9 cellular contexts compared by ENCODE assay signal in genomic region chr6:3260296-3260695, GRCh38. TPM values are rescaled to one million over a fixed set of nuclear protein-coding genes. Genes with fewer than 3 reads are reported as not detected.
DNase-seq lines count a peak whose midpoint lies in the region; ATAC-seq, FAIRE-seq and TF ChIP-seq lines count a peak whose summit lies in the region.
"Had no signal": no experiment of that assay in that cellular context is flagged by ENCODE, and none has a peak within 500 bp of the region (broad histone marks: within the 10 kb centered on the region; RNA-seq: fewer than 3 reads in every experiment).

No MANE protein-coding gene starts in this region.

- H3K36me3 ChIP-seq in A673 (ENCODE audit: insufficient read depth, low read length, poor library complexity, severe bottlenecking) (peaks cover 16% of the 10 kb centered on the region), HAP-1 (replicated peaks) (peaks cover 23% of the 10 kb centered on the region), keratinocyte (ENCODE audit: control insufficient read depth in 2 of 2, extremely low read depth in 1 of 2, insufficient read depth in 2 of 2, low read length in 2 of 2) (peaks cover 4 to 29% of the 10 kb centered on the region in 2 experiments), brain microvascular endothelial cell (replicated peaks) (peaks cover 14% of the 10 kb centered on the region), pancreas (peaks cover 0 to 6% (median 5%) of the 10 kb centered on the region in 3 donors)

- H3K79me2 ChIP-seq in keratinocyte (ENCODE audit: control insufficient read depth, insufficient read depth, low read length) = peaks cover 62% of the 10 kb centered on the region

- FAIRE-seq in keratinocyte (lab: Jason Lieb, UNC) = no peak
- FAIRE-seq in pancreas (lab: Jason Lieb, UNC) = no peak

- H3K36me3 Mint-ChIP-seq in activated T-helper 2 cell treated with anti-CD3 and anti-CD28 coated beads, Interferon-gamma antibody, Interleukin-2, Interleukin-4, amounts not matched to agents 10 μg/mL and 5 μg/mL and 100 μg/mL, durations not matched to agents 14 hours and 24 hours and 36 hours (ENCODE audit: low read depth) = peaks cover 30% of the 10 kb centered on the region

- dilution Hi-C loops in keratinocyte (cut with MboI; ENCODE audit: extremely low pct_ligation_motif_present, low sequenced_read_pairs) = no loop called here

- DNase-seq in A673 (ENCODE audit: low spot score) (no peak), HAP-1 (ENCODE audit: low spot score in 2 of 2) (peak; percentile 25 to 47), keratinocyte (ENCODE audit: low read depth, low spot score) (no peak), brain microvascular endothelial cell (no peak), pancreas (no peak), SIG-M5 (lab: John Stamatoyannopoulos, UW) (no peak)
- DNase-seq in activated T-helper 2 cell treated with anti-CD3 and anti-CD28 coated beads, Interferon-gamma antibody, Interleukin-2, Interleukin-4, amounts not matched to agents 10 μg/mL and 5 μg/mL and 100 μg/mL, durations not matched to agents 14 hours and 24 hours and 36 hours (ENCODE audit: low spot score) = no peak
- DNase-seq: activated CD8-positive, alpha-beta memory T cell treated with anti-CD3 and anti-CD28 coated beads, Interleukin-2, amount 50 U/mL, for 48 hours had no signal

- H3K27me3 Mint-ChIP-seq in activated T-helper 2 cell treated with anti-CD3 and anti-CD28 coated beads, Interferon-gamma antibody, Interleukin-2, Interleukin-4, amounts not matched to agents 10 μg/mL and 5 μg/mL and 100 μg/mL, durations not matched to agents 14 hours and 24 hours and 36 hours (ENCODE audit: low read depth) = peaks cover 17% of the 10 kb centered on the region

- no peaks in the 10 kb centered on the region for H3K9me1 ChIP-seq in keratinocyte (ENCODE audit: control insufficient read depth, extremely low read depth, insufficient read depth, low read length)

- H3K27me3 ChIP-seq in A673 (replicated peaks; ENCODE audit: insufficient read depth, low read depth, low read length, poor library complexity) = no peaks in the 10 kb centered on the region
- no peaks in the 10 kb centered on the region for H3K27me3 ChIP-seq in HAP-1 (ENCODE audit: low read depth)
- no peaks in the 10 kb centered on the region for H3K27me3 ChIP-seq in keratinocyte (ENCODE audit: control insufficient read depth, extremely low read depth, insufficient read depth, low read length)
- no peaks in the 10 kb centered on the region for H3K27me3 ChIP-seq in brain microvascular endothelial cell (replicated peaks)
- H3K27me3 ChIP-seq in pancreas = no peaks in the 10 kb centered on the region

- no peak overlapping the region for H3K27ac Mint-ChIP-seq in activated T-helper 2 cell treated with anti-CD3 and anti-CD28 coated beads, Interferon-gamma antibody, Interleukin-2, Interleukin-4, amounts not matched to agents 10 μg/mL and 5 μg/mL and 100 μg/mL, durations not matched to agents 14 hours and 24 hours and 36 hours

- peak overlapping the region; percentile 98 for H3K4me3 Mint-ChIP-seq in activated T-helper 2 cell treated with anti-CD3 and anti-CD28 coated beads, Interferon-gamma antibody, Interleukin-2, Interleukin-4, amounts not matched to agents 10 μg/mL and 5 μg/mL and 100 μg/mL, durations not matched to agents 14 hours and 24 hours and 36 hours (ENCODE audit: low read depth)

- ATAC-seq in GM21367 (IDR thresholded peaks at IDR 0.05; ENCODE audit: unreplicated experiment) (no peak), pancreas (no peak)

- H3K4me1 ChIP-seq in A673 (ENCODE audit: insufficient read depth, low read length, poor library complexity, severe bottlenecking) = peaks cover 13% of the 10 kb centered on the region
- H3K4me1 ChIP-seq in HAP-1 = peaks cover 11% of the 10 kb centered on the region
- H3K4me1 ChIP-seq in keratinocyte (ENCODE audit: control insufficient read depth, extremely low read depth, insufficient read depth, low read length) = peaks cover 9% of the 10 kb centered on the region
- peaks cover 0 to 16% (median 7%) of the 10 kb centered on the region in 3 donors for H3K4me1 ChIP-seq in pancreas

- POLR2A ChIA-PET in A673 (lab: Charles Lee; ENCODE audit: low non-redundant PET) = no interaction called here

- in situ Hi-C loops in HAP-1 (cut with MboI; ENCODE audit: low sequenced_read_pairs) = loop anchor here (10.0 kb wide), 1 partner anchor 725 kb away; no protein-coding TSS in a partner anchor
- in situ Hi-C loops in brain microvascular endothelial cell (cut with HindIII; ENCODE audit: low pct_ligation_motif_present, low sequenced_read_pairs) = no loop called here

- 61 to 67% methylated on average over 14 of the region's 14 CpGs for WGBS in pancreas, 2 donors

- H3K4me3 ChIP-seq in A673 (ENCODE audit: low read depth, low read length, poor library complexity, severe bottlenecking) (no peak overlapping the region), HAP-1 (no peak overlapping the region; the same call in 1 of the 2 replicates), keratinocyte (ENCODE audit: control insufficient read depth in 2 of 3, extremely low read depth in 1 of 3, insufficient read depth in 2 of 3, low read depth in 1 of 3, low read length in 3 of 3) (peak overlapping the region in 1 of 3 experiments; percentile 21), brain microvascular endothelial cell (ENCODE audit: low read depth, low read length) (no peak overlapping the region), pancreas (peak overlapping the region in 2 of 4 donors; percentile 11 to 99)

- CTCF ChIA-PET in A673 (lab: Charles Lee) = interaction anchor here (1.0 kb wide), 1 partner anchor 19 kb away, joined by 3 read pairs; no protein-coding TSS in a partner anchor

- H3K9me3 ChIP-seq in A673 (ENCODE audit: low read depth, low read length, poor library complexity, severe bottlenecking) = no peaks in the 10 kb centered on the region
- H3K9me3 ChIP-seq in HAP-1 = no peaks in the 10 kb centered on the region
- H3K9me3 ChIP-seq in keratinocyte (ENCODE audit: control insufficient read depth, low read depth, low read length) = no peaks in the 10 kb centered on the region
- H3K9me3 ChIP-seq in pancreas = no peaks in the 10 kb centered on the region

- H2AFZ ChIP-seq in keratinocyte (ENCODE audit: control insufficient read depth, low read length) = no peak overlapping the region

- TF ChIP-seq CTCF in A673 (conservative IDR thresholded peaks at IDR 0.05; ENCODE audit: low read depth, low read length) = no peak
- no peak for TF ChIP-seq CTCF in keratinocyte (optimal IDR thresholded peaks at IDR 0.05 in 1 of 3, IDR thresholded peaks at IDR 0.05 in 1 of 3, conservative IDR thresholded peaks at IDR 0.05 in 1 of 3; ENCODE audit: extremely low read depth in 1 of 3, insufficient read depth in 2 of 3, low read length in 3 of 3)
- no peak for TF ChIP-seq CTCF in brain microvascular endothelial cell (IDR thresholded peaks at IDR 0.05; ENCODE audit: low read depth, low read length, missing control alignments)
- no peak for TF ChIP-seq CTCF in pancreas (IDR thresholded peaks at IDR 0.05)

- H3K9ac ChIP-seq in keratinocyte (ENCODE audit: control insufficient read depth, extremely low read depth, insufficient read depth, low read length) = no peak overlapping the region

- TSS peak; percentile 51 for BruUV-seq in A673 (replicated peaks; lab: Mats Ljungman, UMichigan)

- H4K20me1 ChIP-seq in keratinocyte (ENCODE audit: control insufficient read depth, extremely low read depth, insufficient read depth, low read length) = peaks cover 18% of the 10 kb centered on the region

- intact Hi-C loops in A673 (cut with micrococcal nuclease; ENCODE audit: unreplicated experiment) (no loop called here), pancreas (cut with DNase I) (no loop called here)
- intact Hi-C loops in activated T-helper 2 cell treated with anti-CD3 and anti-CD28 coated beads, Interferon-gamma antibody, Interleukin-2, Interleukin-4, amounts not matched to agents 10 μg/mL and 5 μg/mL and 100 μg/mL, durations not matched to agents 14 hours and 24 hours and 36 hours (cut with micrococcal nuclease) = no loop called here

- H3K4me1 Mint-ChIP-seq in activated T-helper 2 cell treated with anti-CD3 and anti-CD28 coated beads, Interferon-gamma antibody, Interleukin-2, Interleukin-4, amounts not matched to agents 10 μg/mL and 5 μg/mL and 100 μg/mL, durations not matched to agents 14 hours and 24 hours and 36 hours (ENCODE audit: low read depth) = peaks cover 21% of the 10 kb centered on the region

- peak overlapping the region; percentile 96 for H3K4me2 ChIP-seq in keratinocyte (ENCODE audit: control insufficient read depth, extremely low read depth, insufficient read depth, low read depth, low read length)

- no peak overlapping the region for H3K27ac ChIP-seq in A673 (ENCODE audit: low read depth, low read length, poor library complexity, severe bottlenecking)
- H3K27ac ChIP-seq in keratinocyte (ENCODE audit: control insufficient read depth, insufficient read depth, low read length) = no peak overlapping the region
- H3K27ac ChIP-seq in brain microvascular endothelial cell = no peak overlapping the region
- H3K27ac ChIP-seq in pancreas = no peak overlapping the region

- H3K9me3 Mint-ChIP-seq in activated T-helper 2 cell treated with anti-CD3 and anti-CD28 coated beads, Interferon-gamma antibody, Interleukin-2, Interleukin-4, amounts not matched to agents 10 μg/mL and 5 μg/mL and 100 μg/mL, durations not matched to agents 14 hours and 24 hours and 36 hours = no peaks in the 10 kb centered on the region

RNA-seq across cellular contexts. Expression of gene PSMG4, which starts 1.5 kb away (rescaled TPM):
- total RNA-seq in A673 (2021) (34.4 and 40.8 TPM in 2 replicates), pancreas (10 to 100 TPM; 10.6 to 18.0 (median 15.5) TPM)
- total RNA-seq in activated T-helper 2 cell treated with anti-CD3 and anti-CD28 coated beads, Interferon-gamma antibody, Interleukin-2, Interleukin-4, amounts not matched to agents 10 μg/mL and 5 μg/mL and 100 μg/mL, durations not matched to agents 14 hours and 24 hours and 36 hours = 26.4 and 30.9 TPM in 2 replicates
- polyA plus RNA-seq in keratinocyte (9.9 to 19.7 TPM (median 16.3 TPM) in 3 replicates), pancreas (10 to 100 TPM; 23.7 to 40.5 TPM)
- polyA plus RNA-seq in keratinocyte (2011; ENCODE audit: low read depth) = 5.6 TPM
- polyA plus RNA-seq in keratinocyte (2011; cell fraction: cytosol; rRNA removed) = 8.8 and 12.3 TPM in 2 replicates
- polyA plus RNA-seq in keratinocyte (2011; cell fraction: nucleus; rRNA removed) = 9.2 and 9.7 TPM in 2 replicates
- 16.0 and 17.0 TPM in 2 replicates for polyA plus RNA-seq in keratinocyte (2012; ENCODE audit: low replicate concordance)
- 5.2 to 5.4 TPM (median 5.3 TPM) in 3 replicates for polyA minus RNA-seq in keratinocyte
- 18.6 TPM for polyA minus RNA-seq in keratinocyte (2011; cell fraction: cytosol; rRNA and poly(A)+ RNA removed)
- 2.4 and 2.9 TPM in 2 replicates for polyA minus RNA-seq in keratinocyte (2011; cell fraction: nucleus; rRNA and poly(A)+ RNA removed)

RNA-seq across cellular contexts. Expression of gene TUBB2B, which starts 32.8 kb away (rescaled TPM):
- total RNA-seq in A673 (2021) (144 and 158 TPM in 2 replicates), pancreas (10 to 100 TPM in 2 of 6 donors, 1 to 10 TPM in 4; 1.9 to 17.6 (median 5.7) TPM)
- total RNA-seq in activated T-helper 2 cell treated with anti-CD3 and anti-CD28 coated beads, Interferon-gamma antibody, Interleukin-2, Interleukin-4, amounts not matched to agents 10 μg/mL and 5 μg/mL and 100 μg/mL, durations not matched to agents 14 hours and 24 hours and 36 hours = 0.41 and 0.60 TPM in 2 replicates
- polyA plus RNA-seq in keratinocyte (0.04 TPM in 1 of 3 replicates, not detected in the others), pancreas (1 to 10 TPM; 3.8 to 6.1 TPM)
- polyA plus RNA-seq in keratinocyte (2011; ENCODE audit: low read depth) = 1.0 TPM
- 0.04 and 0.09 TPM in 2 replicates for polyA plus RNA-seq in keratinocyte (2011; cell fraction: cytosol; rRNA removed)
- polyA plus RNA-seq in keratinocyte (2011; cell fraction: nucleus; rRNA removed) = not detected in 2 replicates
- polyA plus RNA-seq in keratinocyte (2012; ENCODE audit: low replicate concordance) = 2.1 TPM in 1 of 2 replicates, not detected in the other
- 0.13 to 0.51 TPM in 2 of 3 replicates, not detected in the other for polyA minus RNA-seq in keratinocyte
- not detected for polyA minus RNA-seq in keratinocyte (2011; cell fraction: cytosol; rRNA and poly(A)+ RNA removed)
- polyA minus RNA-seq in keratinocyte (2011; cell fraction: nucleus; rRNA and poly(A)+ RNA removed) = not detected in 2 replicates

Comparison
In these comparisons a context has a peak if more than half of its experiments do, and no peak if none do; other contexts are left out.
1. DNase-seq: peak in HAP-1 (2 of 2); none in A673 (single experiment), activated T-helper 2 cell treated with anti-CD3 and anti-CD28 coated beads, Interferon-gamma antibody, Interleukin-2, Interleukin-4, amounts not matched to agents 10 μg/mL and 5 μg/mL and 100 μg/mL, durations not matched to agents 14 hours and 24 hours and 36 hours (single experiment), keratinocyte (single experiment), brain microvascular endothelial cell (single experiment), pancreas (0 of 6) and SIG-M5 (single experiment).